3 cellular contexts compared by ENCODE assay signal in genomic region chr1:110396259-110396958, GRCh38. TPM values are rescaled to one million over a fixed set of nuclear protein-coding genes. Genes with fewer than 3 reads are reported as not detected.
"Had no signal": no experiment of that assay in that cellular context is flagged by ENCODE, and none has a peak within 500 bp of the region (broad histone marks: within the 10 kb centered on the region; RNA-seq: fewer than 3 reads in every experiment).

No MANE protein-coding gene starts in this region.

RNA-seq across cellular contexts. Expression of gene PROK1, which starts 54.5 kb away (rescaled TPM):
- total RNA-seq: stomach, transverse colon, urinary bladder had no signal
